In the genomic region with DNA sequence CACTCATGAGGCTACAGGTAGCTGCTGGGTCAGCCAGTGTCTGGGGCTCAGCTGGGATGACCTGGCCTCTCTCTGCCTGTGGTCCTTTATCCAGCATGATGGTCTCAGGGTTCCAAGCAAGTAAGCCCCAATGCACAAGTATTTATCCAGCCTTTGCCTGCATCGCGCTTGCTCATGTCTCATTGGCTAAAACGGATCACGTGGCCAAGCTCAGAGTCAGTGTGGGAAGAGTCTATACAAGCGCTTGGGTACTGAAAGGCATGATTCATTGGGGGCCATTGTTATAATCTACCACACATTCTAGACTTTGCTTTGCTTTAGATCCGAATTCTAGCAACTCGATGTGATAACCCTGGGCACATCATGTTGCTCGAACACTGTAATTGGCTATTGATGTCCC, we compare ENCODE assay signal across 18 cellular contexts. TPM values are rescaled to one million over a fixed set of nuclear protein-coding genes. Genes with fewer than 3 reads are reported as not detected.
A peak's percentile ranks its signal among the peaks of the same experiment; 100 is the strongest.
DNase-seq lines count a peak whose midpoint lies in the region; ATAC-seq, FAIRE-seq and TF ChIP-seq lines count a peak whose summit lies in the region.
"Had no signal": no experiment of that assay in that cellular context is flagged by ENCODE, and none has a peak within 500 bp of the region (broad histone marks: within the 10 kb centered on the region; RNA-seq: fewer than 3 reads in every experiment).

No MANE protein-coding gene starts in this region.

- intact Hi-C loops in HepG2 (cut with micrococcal nuclease; ENCODE audit: unreplicated experiment) (no loop called here), right lobe of liver (cut with DNase I) (no loop called here), thyroid gland (cut with DNase I) (no loop called here), OCI-LY7 (cut with micrococcal nuclease; ENCODE audit: unreplicated experiment) (no loop called here)

- CTCF ChIA-PET in HepG2 (lab: Yijun Ruan, JAX; ENCODE audit: low intra/inter-chr PET ratio, low total read pairs) (no interaction called here), OCI-LY7 (lab: Charles Lee; ENCODE audit: unreplicated experiment) (no interaction called here)

- H3K4me1 Mint-ChIP-seq in effector memory CD8-positive, alpha-beta T cell (ENCODE audit: low read depth in 2 of 2): peaks cover 40 to 66% of the 10 kb centered on the region in 2 donors

- WGBS in HepG2 (ENCODE audit: low lambda C conversion rate): 52% methylated on average over 8 of the region's 8 CpGs
- 92% methylated on average over 2 of the region's 8 CpGs for WGBS in right lobe of liver (ENCODE audit: insufficient coverage, low coverage, low lambda C conversion rate, missing lambda C conversion rate)
- 92 to 94% methylated on average over 8 of the region's 8 CpGs for whole genome bisulfite sequencing in thyroid gland, 2 donors

- ATAC-seq in HepG2 (no peak), right lobe of liver (no peak), HG02981 (IDR thresholded peaks at IDR 0.05; ENCODE audit: unreplicated experiment) (no peak)
- ATAC-seq in effector memory CD8-positive, alpha-beta T cell (replicated peaks): no peak

- H3K9me3 Mint-ChIP-seq in effector memory CD8-positive, alpha-beta T cell: no peaks in the 10 kb centered on the region

- H4K20me1 ChIP-seq in HepG2 (ENCODE audit: insufficient read depth, low read length) (no peaks in the 10 kb centered on the region), OCI-LY7 (ENCODE audit: insufficient read depth, low read length) (no peaks in the 10 kb centered on the region)
- H4K20me1 ChIP-seq: BLaER1 treated with 17β-estradiol and CSF1 and Interleukin-3, amounts not matched to agents 10 nM and 100 nM had no signal

- H3K27me3 Mint-ChIP-seq in effector memory CD8-positive, alpha-beta T cell: no peaks in the 10 kb centered on the region

- TF ChIP-seq EP300 in HepG2 (IDR thresholded peaks at IDR 0.05; ENCODE audit: low read depth in 2 of 2, low read length in 2 of 2): no peak
- TF ChIP-seq EP300 in HepG2 (CRISPR knock-in tag; IDR thresholded peaks at IDR 0.05; ENCODE audit: borderline replicate concordance): no peak

- H3K9ac ChIP-seq in HepG2 (ENCODE audit: insufficient read depth, low read depth, low read length): no peak overlapping the region
- H3K9ac ChIP-seq: BLaER1 treated with 17β-estradiol and CSF1 and Interleukin-3, amounts not matched to agents 10 nM and 100 nM had no signal

- H3K4me1 ChIP-seq in HepG2 (ENCODE audit: insufficient read depth, low read length) (no peaks in the 10 kb centered on the region), right lobe of liver (no peaks in the 10 kb centered on the region), thyroid gland (no peaks in the 10 kb centered on the region), OCI-LY7 (ENCODE audit: insufficient read depth, low read length, poor library complexity, severe bottlenecking) (peaks cover 53% of the 10 kb centered on the region)

- H3K27ac ChIP-seq in HepG2 (ENCODE audit: extremely low read length, insufficient read depth, low read length) (no peak overlapping the region), right lobe of liver (no peak overlapping the region), thyroid gland (no peak overlapping the region), OCI-LY7 (ENCODE audit: low read depth, low read length, poor library complexity, severe bottlenecking) (no peak overlapping the region)
- H3K27ac ChIP-seq: BLaER1 treated with 17β-estradiol and CSF1 and Interleukin-3, amounts not matched to agents 10 nM and 100 nM had no signal

- TF ChIP-seq CTCF in HepG2 (CRISPR knock-in tag; IDR thresholded peaks at IDR 0.05) (no peak), right lobe of liver (IDR thresholded peaks at IDR 0.05) (no peak), thyroid gland (IDR thresholded peaks at IDR 0.05) (no peak), OCI-LY7 (conservative IDR thresholded peaks at IDR 0.05; ENCODE audit: low read length) (no peak)

- in situ Hi-C loops in HepG2 (cut with HindIII; ENCODE audit: extremely low pct_ligation_motif_present, low pct_unique_long_range_greater_than_20kb): no loop called here
- in situ Hi-C loops in SK-MEL-5 (cut with HindIII; ENCODE audit: low pct_unique_long_range_greater_than_20kb, low sequenced_read_pairs): no loop called here

- no peak overlapping the region for H3K4me3 Mint-ChIP-seq in effector memory CD8-positive, alpha-beta T cell

- H3K27me3 ChIP-seq in HepG2 (ENCODE audit: control insufficient read depth in 1 of 2, insufficient read depth in 2 of 2, low read length in 2 of 2) (peaks cover 0 to under 1% of the 10 kb centered on the region in 2 experiments; a peak in 2 of 5 replicates), right lobe of liver (no peaks in the 10 kb centered on the region), thyroid gland (no peaks in the 10 kb centered on the region)
- H3K27me3 ChIP-seq: BLaER1 treated with 17β-estradiol and CSF1 and Interleukin-3, amounts not matched to agents 10 nM and 100 nM; Peyer's patch had no signal

- H3K36me3 Mint-ChIP-seq in effector memory CD8-positive, alpha-beta T cell (ENCODE audit: insufficient read depth): peaks cover 29% of the 10 kb centered on the region

- H3K9me2 ChIP-seq in OCI-LY7 (ENCODE audit: insufficient read depth, low read length): no peaks in the 10 kb centered on the region

- TF ChIP-seq RAD21 in HepG2 (CRISPR knock-in tag; IDR thresholded peaks at IDR 0.05): no peak

- no peaks in the 10 kb centered on the region for H3K9me3 ChIP-seq in HepG2 (ENCODE audit: low read length)
- no peaks in the 10 kb centered on the region for H3K9me3 ChIP-seq in right lobe of liver
- no peaks in the 10 kb centered on the region for H3K9me3 ChIP-seq in thyroid gland
- H3K9me3 ChIP-seq in OCI-LY7 (ENCODE audit: low read length): no peaks in the 10 kb centered on the region
- H3K9me3 ChIP-seq: Peyer's patch had no signal

- TF ChIP-seq POLR2A in HepG2 (IDR thresholded peaks at IDR 0.05; ENCODE audit: insufficient read depth in 1 of 2, low read depth in 2 of 2, low read length in 2 of 2): no peak
- TF ChIP-seq POLR2A in right lobe of liver (IDR thresholded peaks at IDR 0.05): no peak
- TF ChIP-seq POLR2A in thyroid gland (IDR thresholded peaks at IDR 0.05): no peak

- H3K36me3 ChIP-seq in HepG2 (replicated peaks in 1 of 2; ENCODE audit: control insufficient read depth in 1 of 2, insufficient read depth in 2 of 2, low read length in 2 of 2) (no peaks in the 10 kb centered on the region), right lobe of liver (no peaks in the 10 kb centered on the region), thyroid gland (no peaks in the 10 kb centered on the region), OCI-LY7 (ENCODE audit: insufficient read depth, low read length) (peaks cover 58% of the 10 kb centered on the region)
- H3K36me3 ChIP-seq: Peyer's patch had no signal

- POLR2A ChIA-PET in HepG2 (lab: Yijun Ruan, JAX) (no interaction called here), OCI-LY7 (lab: Charles Lee) (interaction anchor here (1.2 kb wide), 1 partner anchor 11 kb away, joined by 5 read pairs; no protein-coding TSS in a partner anchor)

- no TSS peak for BruUV-seq in HepG2 (replicated peaks; lab: Mats Ljungman, UMichigan)
- BruUV-seq in OCI-LY7 (replicated peaks; lab: Mats Ljungman, UMichigan): no TSS peak

- H3K4me2 ChIP-seq in HepG2 (ENCODE audit: low read depth, low read length): no peak overlapping the region
- no peak overlapping the region for H3K4me2 ChIP-seq in OCI-LY7 (ENCODE audit: low read length)
- H3K4me2 ChIP-seq: BLaER1 treated with 17β-estradiol and CSF1 and Interleukin-3, amounts not matched to agents 10 nM and 100 nM had no signal

- H3K4me3 ChIP-seq in HepG2 (replicated peaks in 1 of 3; ENCODE audit: insufficient read depth in 1 of 3, low read depth in 2 of 3, low read length in 3 of 3) (no peak overlapping the region), right lobe of liver (no peak overlapping the region), thyroid gland (replicated peaks in 1 of 3) (no peak overlapping the region), OCI-LY7 (ENCODE audit: low read depth, low read length, poor library complexity, severe bottlenecking) (no peak overlapping the region)
- H3K4me3 ChIP-seq: BLaER1 treated with 17β-estradiol and CSF1 and Interleukin-3, amounts not matched to agents 10 nM and 100 nM; Peyer's patch had no signal

- H3K27ac Mint-ChIP-seq in effector memory CD8-positive, alpha-beta T cell: peak overlapping the region; percentile 53 to 61

- H3K79me2 ChIP-seq in HepG2 (ENCODE audit: insufficient read depth, low read length): no peaks in the 10 kb centered on the region
- H3K79me2 ChIP-seq in OCI-LY7 (ENCODE audit: insufficient read depth, low read depth, low read length): peaks cover 49% of the 10 kb centered on the region

- DNase-seq in HepG2 (ENCODE audit: low spot score) (no peak), right lobe of liver (no peak), SK-MEL-5 (ENCODE audit: low read depth, low spot score) (peak; percentile 9), thyroid gland (peak; percentile 39 to 51), OCI-LY7 (ENCODE audit: low spot score) (no peak)
- no peak for DNase-seq in effector memory CD8-positive, alpha-beta T cell
- DNase-seq: DMS 273 treated with DMSO at 0.1 percent for 48 hours, EL, H7, Kasumi-1, NCI-H187 treated with DMSO at 0.1 percent for 48 hours, NCI-H2171 treated with DMSO at 0.1 percent for 48 hours, NCI-H82, Peyer's patch, SHP77 had no signal

- H2AFZ ChIP-seq in HepG2 (ENCODE audit: low read length) (no peak overlapping the region), OCI-LY7 (ENCODE audit: low read length) (no peak overlapping the region)

- no peak for FAIRE-seq in HepG2 (lab: Jason Lieb, UNC)
- FAIRE-seq: GM18507 had no signal

RNA-seq across cellular contexts. Expression of gene PPP1R16B, which starts 48.3 kb away (rescaled TPM):
- total RNA-seq in HepG2 (2016; rRNA removed; fragmentation: Illumina TruSeq; extraction: Trizol): 0.02 TPM in 1 of 2 replicates, not detected in the other
- not detected in 2 replicates for total RNA-seq in HepG2 (2016; cell fraction: cytosol; rRNA removed; fragmentation: Illumina TruSeq; extraction: Trizol; ENCODE audit: low read depth)
- 0.04 TPM in 1 of 2 replicates, not detected in the other for total RNA-seq in HepG2 (2016; cell fraction: insoluble cytoplasmic fraction; rRNA removed; fragmentation: Illumina TruSeq; extraction: Trizol)
- total RNA-seq in HepG2 (2016; cell fraction: membrane; rRNA removed; fragmentation: Illumina TruSeq; extraction: Trizol): 0.03 TPM in 1 of 2 replicates, not detected in the other
- not detected in 2 replicates for total RNA-seq in HepG2 (2016; cell fraction: nucleus; rRNA removed; fragmentation: Illumina TruSeq; extraction: Trizol)
- polyA plus RNA-seq in HepG2 (2011; rRNA removed): 0.09 and 0.11 TPM in 2 replicates
- polyA plus RNA-seq in HepG2 (2011; cell fraction: cytosol; rRNA removed): 0.05 and 0.08 TPM in 2 replicates
- polyA plus RNA-seq in HepG2 (2011; cell fraction: nucleus; rRNA removed): 0.06 and 0.07 TPM in 2 replicates
- polyA plus RNA-seq in HepG2 (2012): 0.05 and 0.11 TPM in 2 replicates
- polyA plus RNA-seq in HepG2 (2016; cell fraction: cytosol; fragmentation: Illumina TruSeq; extraction: Trizol; ENCODE audit: low read depth): not detected in 2 replicates
- polyA plus RNA-seq in HepG2 (2016; cell fraction: insoluble cytoplasmic fraction; fragmentation: Illumina TruSeq; extraction: Trizol; ENCODE audit: low read depth): not detected in 2 replicates
- polyA plus RNA-seq in HepG2 (2016; cell fraction: membrane; fragmentation: Illumina TruSeq; extraction: Trizol; ENCODE audit: low read depth): not detected in 2 replicates
- not detected in 2 replicates for polyA plus RNA-seq in HepG2 (2016; cell fraction: nucleus; fragmentation: Illumina TruSeq; extraction: Trizol; ENCODE audit: insufficient read depth, low read depth)
- polyA minus RNA-seq in HepG2 (2011; rRNA and poly(A)+ RNA removed; ENCODE audit: low replicate concordance): 0.12 and 0.21 TPM in 2 replicates
- polyA minus RNA-seq in HepG2 (2011; cell fraction: cytosol; rRNA and poly(A)+ RNA removed): not detected in 2 replicates
- 0.13 TPM in 1 of 2 replicates, not detected in the other for polyA minus RNA-seq in HepG2 (2011; cell fraction: nucleus; rRNA and poly(A)+ RNA removed)
- 1 to 10 TPM in 5 of 6 experiments, under 1 TPM in 1; 0.62 to 4.0 (median 2.3) TPM for total RNA-seq in right lobe of liver
- total RNA-seq in SK-MEL-5 (2014; rRNA removed; shearing (Covaris generic)): 0.56 and 0.69 TPM in 2 replicates
- polyA plus RNA-seq in SK-MEL-5 (2015; cell fraction: cytosol; rRNA removed): 0.26 and 0.73 TPM in 2 replicates
- polyA plus RNA-seq in SK-MEL-5 (2015; cell fraction: nucleus; rRNA removed): 0.57 and 0.60 TPM in 2 replicates
- total RNA-seq in thyroid gland: 10 to 100 TPM in 2 of 4 donors, 1 to 10 TPM in 2; 6.3 to 14.4 (median 9.0) TPM
- 44.3 and 49.7 TPM in 2 replicates for total RNA-seq in OCI-LY7 (2014; rRNA removed; shearing (Covaris generic))
- total RNA-seq in OCI-LY7 (2022): 41.3 and 45.4 TPM in 2 replicates

Comparison
In these comparisons a context has a peak if more than half of its experiments do, and no peak if none do; other contexts are left out.
1. DNase-seq: peak in SK-MEL-5 (single experiment) and thyroid gland (2 of 2); none in HepG2 (single experiment), right lobe of liver (0 of 3), effector memory CD8-positive, alpha-beta T cell (0 of 3) and OCI-LY7 (single experiment).